Comparison of ENCODE assay signal across 14 cellular contexts in genomic region chr5:119370521-119370920, GRCh38. TPM values are rescaled to one million over a fixed set of nuclear protein-coding genes. Genes with fewer than 3 reads are reported as not detected.
A peak's percentile ranks its signal among the peaks of the same experiment; 100 is the strongest.
DNase-seq lines count a peak whose midpoint lies in the region; ATAC-seq and TF ChIP-seq lines count a peak whose summit lies in the region.
"Had no signal": no experiment of that assay in that cellular context is flagged by ENCODE, and none has a peak within 500 bp of the region (broad histone marks: within the 10 kb centered on the region; RNA-seq: fewer than 3 reads in every experiment).

No MANE protein-coding gene starts in this region.

- H2AFZ ChIP-seq in mesenchymal stem cell (ENCODE audit: low read depth, low read length): no peak overlapping the region

- no peak overlapping the region for H3K9ac ChIP-seq in mesenchymal stem cell (ENCODE audit: low read length)

- no peak for DNase-seq in stimulated activated naive CD8-positive, alpha-beta T cell treated with anti-CD3 and anti-CD28 coated beads, Interleukin-15, Interleukin-2, amounts not matched to agents 100 U/mL and 50 U/mL, for 24 hours
- no peak for DNase-seq in activated naive CD4-positive, alpha-beta T cell treated with anti-CD3 and anti-CD28 coated beads, Interleukin-2, amount 50 U/mL, for 72 hours (ENCODE audit: low spot score in 2 of 2)
- DNase-seq in mesenchymal stem cell (no peak), NOMO-1 treated with dmso at 0.1 percent for 144 hours (lab: John Stamatoyannopoulos, UW; ENCODE audit: unreplicated experiment) (no peak), GM13977 (ENCODE audit: low spot score) (no peak), HAP-1 (ENCODE audit: low spot score in 2 of 2) (no peak)
- no peak for DNase-seq in activated CD4-positive, CD25-positive, alpha-beta regulatory T cell treated with anti-CD3 and anti-CD28 coated beads, Interleukin-2, amount 50 U/mL, for 72 hours
- DNase-seq: NCI-H1694 treated with DMSO at 0.1 percent for 48 hours, ovary had no signal

- H2AK5ac ChIP-seq in mesenchymal stem cell (ENCODE audit: low read length, severe bottlenecking): no peak overlapping the region

- peak overlapping the region; percentile 42 for H3K27ac ChIP-seq in mesenchymal stem cell (ENCODE audit: low read length, poor library complexity, severe bottlenecking)
- H3K27ac ChIP-seq: ovary, suprapubic skin had no signal

- H3K27ac Mint-ChIP-seq in stimulated activated naive CD8-positive, alpha-beta T cell treated with anti-CD3 and anti-CD28 coated beads, Interleukin-15, Interleukin-2, amounts not matched to agents 100 ng/mL and 50 ng/mL, for 24 hours: peak overlapping the region; percentile 99
- H3K27ac Mint-ChIP-seq in activated naive CD4-positive, alpha-beta T cell treated with anti-CD3 and anti-CD28 coated beads, Interleukin-2, amount 50 U/mL, for 72 hours: peak overlapping the region; percentile 70 to 98

- H3K36me3 Mint-ChIP-seq in stimulated activated naive CD8-positive, alpha-beta T cell treated with anti-CD3 and anti-CD28 coated beads, Interleukin-15, Interleukin-2, amounts not matched to agents 100 ng/mL and 50 ng/mL, for 24 hours (ENCODE audit: low read depth): peaks cover 66% of the 10 kb centered on the region
- peaks cover 23 to 60% of the 10 kb centered on the region in 2 donors for H3K36me3 Mint-ChIP-seq in activated naive CD4-positive, alpha-beta T cell treated with anti-CD3 and anti-CD28 coated beads, Interleukin-2, amount 50 U/mL, for 72 hours

- no peaks in the 10 kb centered on the region for H3K27me3 Mint-ChIP-seq in stimulated activated naive CD8-positive, alpha-beta T cell treated with anti-CD3 and anti-CD28 coated beads, Interleukin-15, Interleukin-2, amounts not matched to agents 100 ng/mL and 50 ng/mL, for 24 hours

- no peak overlapping the region for H3K4me2 ChIP-seq in mesenchymal stem cell (ENCODE audit: low read length, poor library complexity, severe bottlenecking)

- H3K9me3 ChIP-seq in mesenchymal stem cell (ENCODE audit: control insufficient read depth, low read length) (no peaks in the 10 kb centered on the region), HAP-1 (no peaks in the 10 kb centered on the region)
- H3K9me3 ChIP-seq: ovary, suprapubic skin had no signal

- H3K4me1 Mint-ChIP-seq in stimulated activated naive CD8-positive, alpha-beta T cell treated with anti-CD3 and anti-CD28 coated beads, Interleukin-15, Interleukin-2, amounts not matched to agents 100 ng/mL and 50 ng/mL, for 24 hours (ENCODE audit: low read depth): peaks cover 87% of the 10 kb centered on the region

- no peak overlapping the region for H2BK15ac ChIP-seq in mesenchymal stem cell (ENCODE audit: low read depth, poor library complexity, severe bottlenecking)

- peaks cover 0 to 7% of the 10 kb centered on the region in 2 experiments for H3K36me3 ChIP-seq in mesenchymal stem cell (ENCODE audit: control insufficient read depth in 1 of 2, insufficient read depth in 2 of 2, low read depth in 1 of 2, low read length in 2 of 2)
- no peaks in the 10 kb centered on the region for H3K36me3 ChIP-seq in HAP-1 (replicated peaks)
- H3K36me3 ChIP-seq: ovary, suprapubic skin had no signal

- H3K79me1 ChIP-seq in mesenchymal stem cell (replicated peaks; ENCODE audit: low read length, poor library complexity, severe bottlenecking): peaks cover 22% of the 10 kb centered on the region

- H3K4me3 Mint-ChIP-seq in stimulated activated naive CD8-positive, alpha-beta T cell treated with anti-CD3 and anti-CD28 coated beads, Interleukin-15, Interleukin-2, amounts not matched to agents 100 ng/mL and 50 ng/mL, for 24 hours: peak overlapping the region; percentile 14

- H2BK5ac ChIP-seq in mesenchymal stem cell (ENCODE audit: low read depth, low read length, poor library complexity, severe bottlenecking): no peak overlapping the region

- no peak overlapping the region for H3K4ac ChIP-seq in mesenchymal stem cell (ENCODE audit: low read depth in 1 of 2, low read length in 2 of 2)

- no peak overlapping the region for H4K91ac ChIP-seq in mesenchymal stem cell (ENCODE audit: low read length)

- H3K9me3 Mint-ChIP-seq in stimulated activated naive CD8-positive, alpha-beta T cell treated with anti-CD3 and anti-CD28 coated beads, Interleukin-15, Interleukin-2, amounts not matched to agents 100 ng/mL and 50 ng/mL, for 24 hours: no peaks in the 10 kb centered on the region
- no peaks in the 10 kb centered on the region for H3K9me3 Mint-ChIP-seq in activated naive CD4-positive, alpha-beta T cell treated with anti-CD3 and anti-CD28 coated beads, Interleukin-2, amount 50 U/mL, for 72 hours
- H3K9me3 Mint-ChIP-seq: activated T-helper 1 cell treated with anti-CD3 and anti-CD28 coated beads, Interleukin-12 subunit alpha, Interleukin-12 subunit beta, Interleukin-2, Interleukin-4 antibody, amounts not matched to agents 30 ng/mL and 10 ng/mL and 1 ng/mL, durations not matched to agents 14 hours and 24 hours and 36 hours had no signal

- no peaks in the 10 kb centered on the region for H3K27me3 ChIP-seq in mesenchymal stem cell (ENCODE audit: control insufficient read depth in 1 of 2, insufficient read depth in 1 of 2, low read length in 2 of 2)
- H3K27me3 ChIP-seq in HAP-1 (ENCODE audit: low read depth): no peaks in the 10 kb centered on the region
- H3K27me3 ChIP-seq: ovary, suprapubic skin had no signal

- in situ Hi-C loops in GM13977 (cut with MboI; ENCODE audit: low pct_unique_long_range_greater_than_20kb, low sequenced_read_pairs, unreplicated experiment): no loop called here
- in situ Hi-C loops in HAP-1 (cut with MboI; ENCODE audit: low sequenced_read_pairs): no loop called here

- no peak for ATAC-seq in stimulated activated naive CD8-positive, alpha-beta T cell treated with anti-CD3 and anti-CD28 coated beads, Interleukin-15, Interleukin-2, amounts not matched to agents 100 U/mL and 50 U/mL, for 24 hours
- ATAC-seq in activated naive CD4-positive, alpha-beta T cell treated with anti-CD3 and anti-CD28 coated beads, Interleukin-2, amount 50 U/mL, for 72 hours: no peak
- ATAC-seq: activated CD4-positive, CD25-positive, alpha-beta regulatory T cell treated with anti-CD3 and anti-CD28 coated beads, Interleukin-2, amount 50 U/mL, for 24 hours; sciatic nerve had no signal

- H3K4me3 ChIP-seq in mesenchymal stem cell (ENCODE audit: insufficient read depth in 1 of 2, low read depth in 1 of 2, low read length in 2 of 2) (no peak overlapping the region), HAP-1 (no peak overlapping the region)
- H3K4me3 ChIP-seq: ovary, suprapubic skin had no signal

- H3K23ac ChIP-seq in mesenchymal stem cell (ENCODE audit: low read length in 2 of 2): no peak overlapping the region

- no peak for TF ChIP-seq CTCF in GM13977 (IDR thresholded peaks at IDR 0.05; ENCODE audit: extremely low read depth, insufficient read depth, missing control alignments)

- H3K4me1 ChIP-seq in mesenchymal stem cell (ENCODE audit: control insufficient read depth, insufficient read depth, low read depth, low read length) (peaks cover 7% of the 10 kb centered on the region), HAP-1 (peaks cover 7% of the 10 kb centered on the region; the same call in 1 of the 2 replicates)

- no peak overlapping the region for H2BK120ac ChIP-seq in mesenchymal stem cell (ENCODE audit: low read depth, low read length)

- no peak overlapping the region for H4K8ac ChIP-seq in mesenchymal stem cell (ENCODE audit: low read length)

- H3K18ac ChIP-seq in mesenchymal stem cell (ENCODE audit: low read depth in 1 of 2, low read length in 2 of 2): no peak overlapping the region

- H3K14ac ChIP-seq in mesenchymal stem cell (ENCODE audit: low read length in 2 of 2): no peak overlapping the region

- no peak overlapping the region for H2BK12ac ChIP-seq in mesenchymal stem cell (ENCODE audit: low read length in 2 of 2)

- 100% methylated on average over 1 of the region's 1 CpG for WGBS in mesenchymal stem cell

RNA-seq across cellular contexts. Expression of gene TNFAIP8, which starts 14.7 kb away (rescaled TPM):
- 100 to 1,000 TPM; 110 to 146 TPM for total RNA-seq in activated naive CD4-positive, alpha-beta T cell treated with anti-CD3 and anti-CD28 coated beads, Interleukin-2, amount 50 U/mL, for 72 hours
- polyA plus RNA-seq in mesenchymal stem cell (2013, experiment 1 of 2): 14.4 TPM
- polyA plus RNA-seq in mesenchymal stem cell (2013, experiment 2 of 2): 15.0 TPM
